Comparison of ENCODE assay signal across 8 cellular contexts in genomic region chr1:37477198-37477931, GRCh38. TPM values are rescaled to one million over a fixed set of nuclear protein-coding genes. Genes with fewer than 3 reads are reported as not detected.
DNase-seq lines count a peak whose midpoint lies in the region; ATAC-seq, FAIRE-seq and TF ChIP-seq lines count a peak whose summit lies in the region.

No MANE protein-coding gene starts in this region.

- FAIRE-seq in pancreas (lab: Jason Lieb, UNC) = no peak

- TF ChIP-seq CTCF in GM06990 (IDR thresholded peaks at IDR 0.05; ENCODE audit: insufficient read depth, low read length, poor library complexity, severe bottlenecking) = no peak
- TF ChIP-seq CTCF in fibroblast of lung (conservative IDR thresholded peaks at IDR 0.05 in 1 of 2, IDR thresholded peaks at IDR 0.05 in 1 of 2; ENCODE audit: low read depth in 1 of 2, low read length in 2 of 2) = no peak
- TF ChIP-seq CTCF in pancreas (IDR thresholded peaks at IDR 0.05) = no peak
- peak in 2 of 6 experiments; percentile 20 for TF ChIP-seq CTCF in upper lobe of left lung (IDR thresholded peaks at IDR 0.05)

- peak; percentile 86 for DNase-seq in GM06990 (ENCODE audit: extremely low read depth, insufficient read length)
- DNase-seq in H7 = peak; percentile 91
- DNase-seq in NCI-H526 treated with DMSO at 0.1 percent for 48 hours (lab: John Stamatoyannopoulos, UW) = peak; percentile 95
- DNase-seq in activated T-cell treated with anti-CD3 and anti-CD28 coated beads, Interleukin-2, amount 50 U/mL, for 1 hour = peak; percentile 81
- DNase-seq in fibroblast of lung (ENCODE audit: low read depth in 2 of 2) = peak in 1 of 2 donors; percentile 74
- peak; percentile 66 to 87 (median 74) for DNase-seq in pancreas
- DNase-seq in upper lobe of left lung = peak; percentile 84 to 90

- TF ChIP-seq POLR2A in upper lobe of left lung (IDR thresholded peaks at IDR 0.05) = peak in 2 of 4 donors; percentile 25 to 51

- peaks cover 53% of the 10 kb centered on the region for H3K36me3 ChIP-seq in GM06990 (ENCODE audit: control insufficient read depth, insufficient read depth, low read length)
- H3K36me3 ChIP-seq in H7 (replicated peaks; ENCODE audit: control insufficient read depth, insufficient read depth, low read length) = peaks cover 28% of the 10 kb centered on the region
- peaks cover 28% of the 10 kb centered on the region for H3K36me3 ChIP-seq in fibroblast of lung (ENCODE audit: control insufficient read depth, insufficient read depth, low read length)
- H3K36me3 ChIP-seq in pancreas = peaks cover 9 to 27% (median 16%) of the 10 kb centered on the region in 3 donors
- peaks cover 8 to 62% (median 37%) of the 10 kb centered on the region in 4 donors for H3K36me3 ChIP-seq in upper lobe of left lung

- H3K4me1 ChIP-seq in fibroblast of lung (ENCODE audit: control insufficient read depth, extremely low read depth, insufficient read depth, low read length) = peaks cover 45% of the 10 kb centered on the region
- H3K4me1 ChIP-seq in pancreas = peaks cover 33 to 40% (median 39%) of the 10 kb centered on the region in 3 donors
- peaks cover 70 to 84% (median 81%) of the 10 kb centered on the region in 4 donors for H3K4me1 ChIP-seq in upper lobe of left lung

- peak overlapping the region; percentile 82 for H3K4me3 ChIP-seq in GM06990 (replicated peaks; ENCODE audit: low read depth, low read length)
- peak overlapping the region; percentile 12; the same call in 1 of the 2 replicates for H3K4me3 ChIP-seq in H7 (ENCODE audit: insufficient read depth, low read depth, low read length)
- H3K4me3 ChIP-seq in fibroblast of lung (replicated peaks in 1 of 4; ENCODE audit: control extremely low read depth in 1 of 4, insufficient read depth in 1 of 4, low read depth in 3 of 4, low read length in 4 of 4) = peak overlapping the region; percentile 79 to 85 (median 82)
- peak overlapping the region; percentile 68 to 83 (median 78) for H3K4me3 ChIP-seq in pancreas
- H3K4me3 ChIP-seq in upper lobe of left lung = peak overlapping the region; percentile 42 to 92 (median 84)

- H3K9ac ChIP-seq in fibroblast of lung (ENCODE audit: insufficient read depth, low read length) = peak overlapping the region; percentile 43

- no peak overlapping the region for H2AFZ ChIP-seq in fibroblast of lung (ENCODE audit: low read length)

- intact Hi-C loops in pancreas (cut with DNase I) = no loop called here

- peaks cover 58% of the 10 kb centered on the region for H3K79me2 ChIP-seq in fibroblast of lung (ENCODE audit: control insufficient read depth, insufficient read depth, low read length)

- H3K4me2 ChIP-seq in fibroblast of lung (ENCODE audit: extremely low read depth, insufficient read depth, low read length) = peak overlapping the region; percentile 99

- H3K27me3 ChIP-seq in GM06990 (replicated peaks; ENCODE audit: control insufficient read depth, insufficient read depth, low read length) (no peaks in the 10 kb centered on the region), H7 (ENCODE audit: control insufficient read depth, insufficient read depth, low read length) (peaks cover 10% of the 10 kb centered on the region), fibroblast of lung (ENCODE audit: control insufficient read depth, insufficient read depth, low read length) (no peaks in the 10 kb centered on the region), pancreas (no peaks in the 10 kb centered on the region), upper lobe of left lung (no peaks in the 10 kb centered on the region)

- peak in 1 of 4 donors; percentile 49 for TF ChIP-seq EP300 in upper lobe of left lung (IDR thresholded peaks at IDR 0.05)

- H4K20me1 ChIP-seq in fibroblast of lung (ENCODE audit: control insufficient read depth, extremely low read depth, insufficient read depth, low read length) = no peaks in the 10 kb centered on the region

- peak overlapping the region; percentile 92 for H3K27ac ChIP-seq in fibroblast of lung (ENCODE audit: insufficient read depth, low read length)
- peak overlapping the region; percentile 93 to 97 (median 95) for H3K27ac ChIP-seq in pancreas
- H3K27ac ChIP-seq in upper lobe of left lung = peak overlapping the region; percentile 96 to 99 (median 96)

- H3K9me3 ChIP-seq in fibroblast of lung (ENCODE audit: control insufficient read depth, insufficient read depth, low read depth, low read length) (no peaks in the 10 kb centered on the region), pancreas (no peaks in the 10 kb centered on the region), upper lobe of left lung (no peaks in the 10 kb centered on the region)

- WGBS in pancreas, 2 donors = 10 to 11% methylated on average over 10 of the region's 10 CpGs
- 11 to 27% methylated on average over 7 to 10 of the region's 10 CpGs for WGBS in upper lobe of left lung, 2 donors

- peak; percentile 8 to 50 (median 28) for ATAC-seq in pancreas
- ATAC-seq in upper lobe of left lung (ENCODE audit: low FRiP score in 2 of 2) = no peak
- no peak for ATAC-seq in GM18858 (IDR thresholded peaks at IDR 0.05; ENCODE audit: unreplicated experiment)

RNA-seq across cellular contexts. Expression of gene ZC3H12A, which starts 3.0 kb away (rescaled TPM):
- total RNA-seq in H7 (2014; rRNA removed; shearing (Covaris generic)) = 11.0 and 12.3 TPM in 2 replicates
- total RNA-seq in fibroblast of lung = 6.7 and 7.8 TPM in 2 replicates
- polyA plus RNA-seq in fibroblast of lung = 4.8 and 4.9 TPM in 2 replicates
- polyA plus RNA-seq in fibroblast of lung (2012) = 3.8 and 4.4 TPM in 2 replicates
- 4.2 and 17.8 TPM in 2 replicates for polyA minus RNA-seq in fibroblast of lung (ENCODE audit: low replicate concordance)
- total RNA-seq in pancreas = 10 to 100 TPM in 2 of 6 donors, 1 to 10 TPM in 4; 4.1 to 10.5 (median 9.3) TPM
- 10 to 100 TPM; 11.4 to 13.1 TPM for polyA plus RNA-seq in pancreas
- 10 to 100 TPM; 17.6 to 55.5 (median 26.2) TPM for total RNA-seq in upper lobe of left lung

RNA-seq across cellular contexts. Expression of gene MEAF6, which starts 37.2 kb away (rescaled TPM):
- total RNA-seq in H7 (2014; rRNA removed; shearing (Covaris generic)) = 65.4 and 71.3 TPM in 2 replicates
- 47.5 and 56.0 TPM in 2 replicates for total RNA-seq in fibroblast of lung
- polyA plus RNA-seq in fibroblast of lung = 49.4 and 76.4 TPM in 2 replicates
- 41.8 and 54.4 TPM in 2 replicates for polyA plus RNA-seq in fibroblast of lung (2012)
- 7.5 and 8.1 TPM in 2 replicates for polyA minus RNA-seq in fibroblast of lung (ENCODE audit: low replicate concordance)
- total RNA-seq in pancreas = 10 to 100 TPM; 26.1 to 39.7 (median 27.6) TPM
- 10 to 100 TPM; 32.7 to 59.8 TPM for polyA plus RNA-seq in pancreas
- total RNA-seq in upper lobe of left lung = 100 to 1,000 TPM in 2 of 6 donors, 10 to 100 TPM in 4; 59.9 to 131 (median 75.1) TPM

Comparison
In these comparisons a context has a peak if more than half of its experiments do, and no peak if none do; other contexts are left out.
1. H3K4me3 ChIP-seq: peak in every context shown above with its lines; median percentile 84 in upper lobe of left lung; 82 in GM06990; 82 in fibroblast of lung; 78 in pancreas; 12 in H7.
2. ATAC-seq: peak in pancreas (4 of 4); none in upper lobe of left lung (0 of 2) and GM18858 (single experiment).
3. Peak in every context shown above with its lines, with median percentiles within 50 percentile points of each other: H3K27ac ChIP-seq.